In genomic region chr1:229942508-229942907, GRCh38 we compare ENCODE assay signal across 20 cellular contexts.
"Had no signal": no experiment of that assay in that cellular context is flagged by ENCODE, and none has a peak within 500 bp of the region (broad histone marks: within the 10 kb centered on the region; RNA-seq: fewer than 3 reads in every experiment).

No MANE protein-coding gene starts in this region.

- H3K27me3 ChIP-seq: breast epithelium, dorsolateral prefrontal cortex, gastroesophageal sphincter, tibial nerve, uterus had no signal

- H3K36me3 Mint-ChIP-seq: naive thymus-derived CD4-positive, alpha-beta T cell had no signal

- H3K36me3 ChIP-seq: breast epithelium, gastroesophageal sphincter, neutrophil, tibial nerve, uterus had no signal

- H3K27ac ChIP-seq: breast epithelium, dorsolateral prefrontal cortex, gastroesophageal sphincter, neutrophil, skin epidermis, tibial nerve, uterus had no signal

- H3K4me1 Mint-ChIP-seq: activated B cell treated with CpG ODN at 0.5 μM for 24 hours; activated CD4-positive, alpha-beta T cell treated with anti-CD3 and anti-CD28 coated beads, Interleukin-2, amount 10 ng/mL, durations not matched to agents 24 days and 14 days; naive thymus-derived CD4-positive, alpha-beta T cell had no signal

- ATAC-seq: gastroesophageal sphincter; left lobe of liver; mucosa of descending colon; naive thymus-derived CD4-positive, alpha-beta T cell had no signal

- H3K27ac Mint-ChIP-seq: activated B cell treated with CpG ODN at 0.5 μM for 24 hours; activated CD4-positive, alpha-beta T cell treated with anti-CD3 and anti-CD28 coated beads, Interleukin-2, amount 10 ng/mL, durations not matched to agents 24 days and 14 days; endodermal cell; naive thymus-derived CD4-positive, alpha-beta T cell; T-helper 1 cell treated with Interleukin-12 subunit alpha and Interleukin-12 subunit beta and Interleukin-4 antibody, amounts not matched to agents 30 μg/mL and 1 μg/mL, for 36 hours had no signal

- H3K4me3 Mint-ChIP-seq: activated B cell treated with CpG ODN at 0.5 μM for 24 hours; activated CD4-positive, alpha-beta T cell treated with anti-CD3 and anti-CD28 coated beads, Interleukin-2, amount 10 ng/mL, durations not matched to agents 24 days and 14 days; endodermal cell; naive thymus-derived CD4-positive, alpha-beta T cell; T-helper 1 cell treated with Interleukin-12 subunit alpha and Interleukin-12 subunit beta and Interleukin-4 antibody, amounts not matched to agents 30 μg/mL and 1 μg/mL, for 36 hours had no signal

- H3K9me3 Mint-ChIP-seq: activated B cell treated with CpG ODN at 0.5 μM for 24 hours; activated CD4-positive, alpha-beta T cell treated with anti-CD3 and anti-CD28 coated beads, Interleukin-2, amount 10 ng/mL, durations not matched to agents 24 days and 14 days; endodermal cell; naive thymus-derived CD4-positive, alpha-beta T cell; T-helper 1 cell treated with Interleukin-12 subunit alpha and Interleukin-12 subunit beta and Interleukin-4 antibody, amounts not matched to agents 30 μg/mL and 1 μg/mL, for 36 hours had no signal

- H3K4me1 ChIP-seq: breast epithelium, gastroesophageal sphincter, uterus had no signal

- H3K9me3 ChIP-seq: breast epithelium, gastroesophageal sphincter, mucosa of descending colon, neutrophil, tibial nerve, uterus had no signal

- H3K4me3 ChIP-seq: breast epithelium, dorsolateral prefrontal cortex, gastroesophageal sphincter, mucosa of descending colon, skin epidermis, tibial nerve, uterus had no signal

- DNase-seq: activated B cell treated with CpG ODN at 0.5 μM for 24 hours; activated CD4-positive, alpha-beta T cell treated with anti-CD3 and anti-CD28 coated beads, Interleukin-2, amount 10 ng/mL, durations not matched to agents 24 days and 14 days; activated naive CD4-positive, alpha-beta T cell treated with Interleukin-2 at 50 U/mL for 16 hours; aorta; endodermal cell; mucosa of descending colon; naive thymus-derived CD4-positive, alpha-beta T cell; retina; stimulated activated CD4-positive, alpha-beta T cell treated with anti-CD3 and anti-CD28 coated beads, Interleukin-4, amount 100 ng/mL, for 24 hours; stimulated activated naive CD4-positive, alpha-beta T cell treated with Interleukin-2 at 50 U/mL for 16 hours; substantia nigra; uterus had no signal
